In genomic region chr2:112794131-112794733, GRCh38 we compare ENCODE assay signal across 9 cellular contexts. TPM values are rescaled to one million over a fixed set of nuclear protein-coding genes. Genes with fewer than 3 reads are reported as not detected.
DNase-seq lines count a peak whose midpoint lies in the region; ATAC-seq, FAIRE-seq and TF ChIP-seq lines count a peak whose summit lies in the region.
"Had no signal": no experiment of that assay in that cellular context is flagged by ENCODE, and none has a peak within 500 bp of the region (broad histone marks: within the 10 kb centered on the region; RNA-seq: fewer than 3 reads in every experiment).

No MANE protein-coding gene starts in this region.

- H3K4me1 ChIP-seq in A549 (peaks cover 28% of the 10 kb centered on the region), neural progenitor cell (no peaks in the 10 kb centered on the region)

- TF ChIP-seq POLR2A in A549 (IDR thresholded peaks at IDR 0.05; ENCODE audit: low read length): no peak

- H3K9me3 ChIP-seq in A549: peaks cover 10% of the 10 kb centered on the region; the same call in 1 of the 3 replicates
- H3K9me3 ChIP-seq in neural progenitor cell (ENCODE audit: low read depth): no peaks in the 10 kb centered on the region

- H3K36me3 Mint-ChIP-seq in activated T-helper 2 cell treated with anti-CD3 and anti-CD28 coated beads, Interferon-gamma antibody, Interleukin-2, Interleukin-4, amounts not matched to agents 10 μg/mL and 5 μg/mL and 100 μg/mL, durations not matched to agents 14 hours and 24 hours and 36 hours (ENCODE audit: low read depth): peaks cover 6% of the 10 kb centered on the region
- no peaks in the 10 kb centered on the region for H3K36me3 Mint-ChIP-seq in neural progenitor cell
- H3K36me3 Mint-ChIP-seq: activated naive CD8-positive, alpha-beta T cell had no signal

- TF ChIP-seq RAD21 in A549 (conservative IDR thresholded peaks at IDR 0.05 in 1 of 2, IDR thresholded peaks at IDR 0.05 in 1 of 2): no peak

- no peak overlapping the region for H3K4me3 Mint-ChIP-seq in activated T-helper 2 cell treated with anti-CD3 and anti-CD28 coated beads, Interferon-gamma antibody, Interleukin-2, Interleukin-4, amounts not matched to agents 10 μg/mL and 5 μg/mL and 100 μg/mL, durations not matched to agents 14 hours and 24 hours and 36 hours (ENCODE audit: low read depth)
- H3K4me3 Mint-ChIP-seq in neural progenitor cell: no peak overlapping the region
- H3K4me3 Mint-ChIP-seq: activated naive CD8-positive, alpha-beta T cell had no signal

- no peak overlapping the region for H3K9ac ChIP-seq in neural progenitor cell

- H3K4me2 ChIP-seq in A549 (peak overlapping the region; percentile 28; the same call in 2 of the 3 replicates), neural progenitor cell (no peak overlapping the region)

- intact Hi-C loops in activated T-helper 2 cell treated with anti-CD3 and anti-CD28 coated beads, Interferon-gamma antibody, Interleukin-2, Interleukin-4, amounts not matched to agents 10 μg/mL and 5 μg/mL and 100 μg/mL, durations not matched to agents 14 hours and 24 hours and 36 hours (cut with micrococcal nuclease): no loop called here

- no peaks in the 10 kb centered on the region for H3K27me3 Mint-ChIP-seq in activated T-helper 2 cell treated with anti-CD3 and anti-CD28 coated beads, Interferon-gamma antibody, Interleukin-2, Interleukin-4, amounts not matched to agents 10 μg/mL and 5 μg/mL and 100 μg/mL, durations not matched to agents 14 hours and 24 hours and 36 hours (ENCODE audit: low read depth)
- H3K27me3 Mint-ChIP-seq in neural progenitor cell (ENCODE audit: insufficient read depth, low read depth): no peaks in the 10 kb centered on the region
- H3K27me3 Mint-ChIP-seq: activated naive CD8-positive, alpha-beta T cell had no signal

- peak overlapping the region; percentile 29 for H3K27ac Mint-ChIP-seq in activated T-helper 2 cell treated with anti-CD3 and anti-CD28 coated beads, Interferon-gamma antibody, Interleukin-2, Interleukin-4, amounts not matched to agents 10 μg/mL and 5 μg/mL and 100 μg/mL, durations not matched to agents 14 hours and 24 hours and 36 hours
- H3K27ac Mint-ChIP-seq in neural progenitor cell: no peak overlapping the region
- H3K27ac Mint-ChIP-seq: activated naive CD8-positive, alpha-beta T cell had no signal

- H3K79me2 ChIP-seq in neural progenitor cell (ENCODE audit: low read depth): no peaks in the 10 kb centered on the region

- WGBS in A549 (ENCODE audit: missing lambda C conversion rate): 35% methylated on average over 5 of the region's 5 CpGs

- H3K4me3 ChIP-seq in A549 (no peak overlapping the region), neural progenitor cell (no peak overlapping the region)

- H4K20me1 ChIP-seq in neural progenitor cell (ENCODE audit: low read depth): no peaks in the 10 kb centered on the region

- TF ChIP-seq EP300 in A549 (IDR thresholded peaks at IDR 0.05): no peak

- peaks cover 25% of the 10 kb centered on the region for H3K4me1 Mint-ChIP-seq in activated T-helper 2 cell treated with anti-CD3 and anti-CD28 coated beads, Interferon-gamma antibody, Interleukin-2, Interleukin-4, amounts not matched to agents 10 μg/mL and 5 μg/mL and 100 μg/mL, durations not matched to agents 14 hours and 24 hours and 36 hours (ENCODE audit: low read depth)
- no peaks in the 10 kb centered on the region for H3K4me1 Mint-ChIP-seq in neural progenitor cell

- H3K27ac ChIP-seq in A549 (peak overlapping the region; percentile 63 to 76), neural progenitor cell (no peak overlapping the region)

- H2AFZ ChIP-seq in neural progenitor cell (replicated peaks): no peak overlapping the region

- H3K9me3 Mint-ChIP-seq in activated T-helper 2 cell treated with anti-CD3 and anti-CD28 coated beads, Interferon-gamma antibody, Interleukin-2, Interleukin-4, amounts not matched to agents 10 μg/mL and 5 μg/mL and 100 μg/mL, durations not matched to agents 14 hours and 24 hours and 36 hours: peaks cover 10% of the 10 kb centered on the region
- peaks cover 5% of the 10 kb centered on the region for H3K9me3 Mint-ChIP-seq in neural progenitor cell

- no peaks in the 10 kb centered on the region for H3K27me3 ChIP-seq in neural progenitor cell

- no peak for FAIRE-seq in A549 (lab: Jason Lieb, UNC)

- peak; percentile 74 to 83 for ATAC-seq in A549
- ATAC-seq in GM18517 (IDR thresholded peaks at IDR 0.05; ENCODE audit: unreplicated experiment): peak; percentile 49
- ATAC-seq in left lobe of liver: peak; percentile 73
- ATAC-seq in HG02970 (IDR thresholded peaks at IDR 0.05; ENCODE audit: low FRiP score, unreplicated experiment): no peak

- POLR2A ChIA-PET in A549 (lab: Yijun Ruan, JAX): no interaction called here

- H3F3A ChIP-seq in neural progenitor cell (ENCODE audit: low read depth): no peaks in the 10 kb centered on the region

- CTCF ChIA-PET in A549 (lab: Yijun Ruan, JAX): interaction anchor here (0.7 to 0.9 kb wide), 2 partner anchors 15 to 147 kb away, joined by 3 read pairs; no protein-coding TSS in a partner anchor

- TF ChIP-seq CTCF in A549 (IDR thresholded peaks at IDR 0.05): no peak
- no peak for TF ChIP-seq CTCF in neural progenitor cell (IDR thresholded peaks at IDR 0.05)

- H3K36me3 ChIP-seq in neural progenitor cell: no peaks in the 10 kb centered on the region

- DNase-seq in A549 (ENCODE audit: low read depth in 1 of 2, low spot score in 1 of 2) (peak; percentile 31 to 87), HT-29 (ENCODE audit: low spot score) (peak; percentile 49), left lobe of liver (ENCODE audit: low spot score) (peak; percentile 59), neural progenitor cell (ENCODE audit: low spot score) (no peak), NCI-H1092 (lab: John Stamatoyannopoulos, UW) (no peak)
- peak; percentile 13 for DNase-seq in activated T-helper 2 cell treated with anti-CD3 and anti-CD28 coated beads, Interferon-gamma antibody, Interleukin-2, Interleukin-4, amounts not matched to agents 10 μg/mL and 5 μg/mL and 100 μg/mL, durations not matched to agents 14 hours and 24 hours and 36 hours (ENCODE audit: low spot score)

TF ChIP-seq in A549, 52 proteins besides CTCF, POLR2A, EP300 and RAD21 (continues in another document):
- TF ChIP-seq EHF (CRISPR knock-in tag; IDR thresholded peaks at IDR 0.05) (no peak), NPAS2 (CRISPR knock-in tag; IDR thresholded peaks at IDR 0.05; ENCODE audit: borderline replicate concordance) (no peak), RARB (CRISPR knock-in tag; IDR thresholded peaks at IDR 0.05) (no peak), BCL3 (IDR thresholded peaks at IDR 0.05) (no peak), MAX (IDR thresholded peaks at IDR 0.05) (peak; percentile 61), SREBF2 (IDR thresholded peaks at IDR 0.05) (no peak), ESRRA (IDR thresholded peaks at IDR 0.05; ENCODE audit: borderline replicate concordance, low read length) (no peak), ZC3H11A (IDR thresholded peaks at IDR 0.05) (no peak)

RNA-seq across cellular contexts. Expression of gene IL1A, which starts 9.9 kb away (rescaled TPM):
- polyA plus RNA-seq in A549 (2011; rRNA removed) (0.25 and 0.95 TPM in 2 replicates), A549 (2017; fragmentation: RNase III; extraction: RNeasy Plus Mini Kit Qiagen cat#74134 plus additional on column Dnase treatment) (0.10 to 0.11 TPM in 2 of 3 replicates, not detected in the other)
- polyA plus RNA-seq in A549 (2012; cell fraction: cytosol; rRNA removed): 0.10 and 0.12 TPM in 2 replicates
- 0.06 and 0.22 TPM in 2 replicates for polyA plus RNA-seq in A549 (2012; cell fraction: nucleus; rRNA removed)
- 0.50 TPM in 1 of 2 replicates, not detected in the other for polyA minus RNA-seq in A549 (2011; rRNA and poly(A)+ RNA removed)
- not detected in 2 replicates for total RNA-seq in HT-29 (2014; rRNA removed; shearing (Covaris generic))
- total RNA-seq in activated T-helper 2 cell treated with anti-CD3 and anti-CD28 coated beads, Interferon-gamma antibody, Interleukin-2, Interleukin-4, amounts not matched to agents 10 μg/mL and 5 μg/mL and 100 μg/mL, durations not matched to agents 14 hours and 24 hours and 36 hours: 6.8 and 7.0 TPM in 2 replicates
- total RNA-seq in left lobe of liver (not detected), neural progenitor cell (ENCODE audit: low replicate concordance) (1.3 and 3.2 TPM in 2 replicates)

RNA-seq across cellular contexts. Expression of gene CKAP2L, which starts 29.8 kb away (rescaled TPM):
- 11.3 and 14.0 TPM in 2 replicates for polyA plus RNA-seq in A549 (2011; rRNA removed)
- 4.3 and 4.4 TPM in 2 replicates for polyA plus RNA-seq in A549 (2012; cell fraction: cytosol; rRNA removed)
- polyA plus RNA-seq in A549 (2012; cell fraction: nucleus; rRNA removed): 1.8 and 2.1 TPM in 2 replicates
- polyA plus RNA-seq in A549 (2017; fragmentation: RNase III; extraction: RNeasy Plus Mini Kit Qiagen cat#74134 plus additional on column Dnase treatment): 14.0 to 17.1 TPM (median 15.9 TPM) in 3 replicates
- 3.9 and 7.9 TPM in 2 replicates for polyA minus RNA-seq in A549 (2011; rRNA and poly(A)+ RNA removed)
- total RNA-seq in HT-29 (2014; rRNA removed; shearing (Covaris generic)): 2.5 and 4.0 TPM in 2 replicates
- total RNA-seq in activated T-helper 2 cell treated with anti-CD3 and anti-CD28 coated beads, Interferon-gamma antibody, Interleukin-2, Interleukin-4, amounts not matched to agents 10 μg/mL and 5 μg/mL and 100 μg/mL, durations not matched to agents 14 hours and 24 hours and 36 hours: 24.4 and 27.2 TPM in 2 replicates
- 0.08 TPM for total RNA-seq in left lobe of liver
- 28.2 and 53.7 TPM in 2 replicates for total RNA-seq in neural progenitor cell (ENCODE audit: low replicate concordance)

RNA-seq across cellular contexts. Expression of gene IL1B, which starts 42.3 kb away (rescaled TPM):
- polyA plus RNA-seq in A549 (2011; rRNA removed) (0.70 and 0.98 TPM in 2 replicates), A549 (2017; fragmentation: RNase III; extraction: RNeasy Plus Mini Kit Qiagen cat#74134 plus additional on column Dnase treatment) (0.14 to 0.54 TPM (median 0.38 TPM) in 3 replicates)
- 0.38 and 0.41 TPM in 2 replicates for polyA plus RNA-seq in A549 (2012; cell fraction: cytosol; rRNA removed)
- polyA plus RNA-seq in A549 (2012; cell fraction: nucleus; rRNA removed): 0.58 and 0.95 TPM in 2 replicates
- 0.88 and 1.8 TPM in 2 replicates for polyA minus RNA-seq in A549 (2011; rRNA and poly(A)+ RNA removed)
- total RNA-seq in HT-29 (2014; rRNA removed; shearing (Covaris generic)): 0.13 and 0.20 TPM in 2 replicates
- not detected in 2 replicates for total RNA-seq in activated T-helper 2 cell treated with anti-CD3 and anti-CD28 coated beads, Interferon-gamma antibody, Interleukin-2, Interleukin-4, amounts not matched to agents 10 μg/mL and 5 μg/mL and 100 μg/mL, durations not matched to agents 14 hours and 24 hours and 36 hours
- total RNA-seq in left lobe of liver (not detected), neural progenitor cell (ENCODE audit: low replicate concordance) (not detected in 2 replicates)

Comparison
In these comparisons a context has a peak if more than half of its experiments do, and no peak if none do; other contexts are left out.
1. DNase-seq: peak in A549 (2 of 2), HT-29 (single experiment), activated T-helper 2 cell treated with anti-CD3 and anti-CD28 coated beads, Interferon-gamma antibody, Interleukin-2, Interleukin-4, amounts not matched to agents 10 μg/mL and 5 μg/mL and 100 μg/mL, durations not matched to agents 14 hours and 24 hours and 36 hours (single experiment) and left lobe of liver (single experiment); none in neural progenitor cell (single experiment) and NCI-H1092 (single experiment).